22 cellular contexts compared by ENCODE assay signal in genomic region chr4:74524985-74525384, GRCh38.
"Had no signal": no experiment of that assay in that cellular context is flagged by ENCODE, and none has a peak within 500 bp of the region (broad histone marks: within the 10 kb centered on the region; RNA-seq: fewer than 3 reads in every experiment).

No MANE protein-coding gene starts in this region.

- DNase-seq: activated CD4-positive, CD25-positive, alpha-beta regulatory T cell; activated CD8-positive, alpha-beta memory T cell treated with anti-CD3 and anti-CD28 coated beads, Interleukin-2, amount 10 ng/mL, durations not matched to agents 7 days and 5 days; activated gamma-delta T cell treated with Interleukin-2 at 50 U/mL for 16 hours; activated naive CD4-positive, alpha-beta T cell treated with anti-CD3 and anti-CD28 coated beads, Interleukin-2, amount 10 ng/mL, durations not matched to agents 7 days and 5 days; activated T-cell treated with anti-CD3 and anti-CD28 coated beads, Interleukin-2, amount 50 U/mL, for 24 hours; brain microvascular endothelial cell; cerebellar nuclear complex; NCI-H1092; NCI-H1417; NCI-H1930; NCI-H2171 treated with DMSO at 0.1 percent for 48 hours; NCI-H226; NCI-H526 treated with DMSO at 0.1 percent for 48 hours; NCI-H82; NK-92 treated with Interleukin-12 subunit alpha and Interleukin-12 subunit beta, amount 100 ng/mL, for 24 hours; Peyer's patch; SHP77; SW 1271; T1000 had no signal

- H3K36me3 Mint-ChIP-seq: activated CD8-positive, alpha-beta memory T cell treated with anti-CD3 and anti-CD28 coated beads, Interleukin-2, amount 10 ng/mL, durations not matched to agents 7 days and 5 days; activated naive CD4-positive, alpha-beta T cell treated with anti-CD3 and anti-CD28 coated beads, Interleukin-2, amount 10 ng/mL, durations not matched to agents 7 days and 5 days had no signal

- H3K4me1 Mint-ChIP-seq: activated CD8-positive, alpha-beta memory T cell treated with anti-CD3 and anti-CD28 coated beads, Interleukin-2, amount 10 ng/mL, durations not matched to agents 7 days and 5 days; activated naive CD4-positive, alpha-beta T cell treated with anti-CD3 and anti-CD28 coated beads, Interleukin-2, amount 10 ng/mL, durations not matched to agents 7 days and 5 days had no signal

- H3K27me3 Mint-ChIP-seq: activated naive CD4-positive, alpha-beta T cell treated with anti-CD3 and anti-CD28 coated beads, Interleukin-2, amount 10 ng/mL, durations not matched to agents 7 days and 5 days; activated T-cell treated with anti-CD3 and anti-CD28 coated beads, Interleukin-2, amount 50 U/mL, for 24 hours had no signal

- H3K27ac Mint-ChIP-seq: activated CD8-positive, alpha-beta memory T cell treated with anti-CD3 and anti-CD28 coated beads, Interleukin-2, amount 10 ng/mL, durations not matched to agents 7 days and 5 days; activated naive CD4-positive, alpha-beta T cell treated with anti-CD3 and anti-CD28 coated beads, Interleukin-2, amount 10 ng/mL, durations not matched to agents 7 days and 5 days; activated T-cell treated with anti-CD3 and anti-CD28 coated beads, Interleukin-2, amount 50 U/mL, for 24 hours; activated T-helper 2 cell treated with anti-CD3 and anti-CD28 coated beads, Interferon-gamma antibody, Interleukin-2, Interleukin-4, amounts not matched to agents 10 μg/mL and 5 μg/mL and 100 μg/mL, durations not matched to agents 14 hours and 24 hours and 36 hours; T-helper 1 cell treated with Interleukin-12 subunit alpha and Interleukin-12 subunit beta and Interleukin-4 antibody, amounts not matched to agents 30 μg/mL and 1 μg/mL, for 36 hours had no signal

- H3K4me3 Mint-ChIP-seq: activated CD8-positive, alpha-beta memory T cell treated with anti-CD3 and anti-CD28 coated beads, Interleukin-2, amount 10 ng/mL, durations not matched to agents 7 days and 5 days; activated naive CD4-positive, alpha-beta T cell treated with anti-CD3 and anti-CD28 coated beads, Interleukin-2, amount 10 ng/mL, durations not matched to agents 7 days and 5 days; activated T-cell treated with anti-CD3 and anti-CD28 coated beads, Interleukin-2, amount 50 U/mL, for 24 hours; T-helper 1 cell treated with Interleukin-12 subunit alpha and Interleukin-12 subunit beta and Interleukin-4 antibody, amounts not matched to agents 30 μg/mL and 1 μg/mL, for 36 hours had no signal

- H3K9me3 Mint-ChIP-seq: activated naive CD4-positive, alpha-beta T cell treated with anti-CD3 and anti-CD28 coated beads, Interleukin-2, amount 10 ng/mL, durations not matched to agents 7 days and 5 days; activated T-cell treated with anti-CD3 and anti-CD28 coated beads, Interleukin-2, amount 50 U/mL, for 24 hours; activated T-helper 2 cell treated with anti-CD3 and anti-CD28 coated beads, Interferon-gamma antibody, Interleukin-2, Interleukin-4, amounts not matched to agents 10 μg/mL and 5 μg/mL and 100 μg/mL, durations not matched to agents 14 hours and 24 hours and 36 hours; T-helper 1 cell treated with Interleukin-12 subunit alpha and Interleukin-12 subunit beta and Interleukin-4 antibody, amounts not matched to agents 30 μg/mL and 1 μg/mL, for 36 hours had no signal

- ATAC-seq: activated CD8-positive, alpha-beta memory T cell treated with anti-CD3 and anti-CD28 coated beads, Interleukin-2, amount 10 ng/mL, durations not matched to agents 7 days and 5 days; SK-N-SH treated with all-trans-retinoic acid at 6 μM for 48 hours had no signal
